ENCODE assay signal across 11 cellular contexts in the genomic region with DNA sequence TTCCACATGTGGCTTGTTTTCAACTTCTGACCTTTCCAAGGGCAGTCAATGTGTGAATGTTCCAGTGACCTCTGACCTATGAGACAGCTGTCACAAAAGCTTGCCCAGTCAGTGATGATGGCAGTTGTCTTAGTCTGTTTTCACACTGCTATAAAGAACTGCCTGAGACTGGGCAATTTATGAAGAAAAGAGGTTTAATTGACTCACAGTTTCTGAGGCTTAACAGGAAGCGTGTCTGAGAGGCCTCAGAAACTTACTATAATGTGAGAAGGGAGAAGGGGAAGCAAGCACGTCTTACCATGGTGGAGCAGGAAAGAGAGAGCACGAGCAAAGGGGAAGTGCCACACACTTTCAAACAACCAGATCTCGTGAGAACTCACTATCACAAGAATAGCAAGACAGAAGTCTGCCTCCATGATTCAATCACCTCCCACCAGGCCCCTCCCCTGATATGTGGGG.
A peak's percentile ranks its signal among the peaks of the same experiment; 100 is the strongest.
DNase-seq lines count a peak whose midpoint lies in the region; ATAC-seq, FAIRE-seq and TF ChIP-seq lines count a peak whose summit lies in the region.
"Had no signal": no experiment of that assay in that cellular context is flagged by ENCODE, and none has a peak within 500 bp of the region (broad histone marks: within the 10 kb centered on the region; RNA-seq: fewer than 3 reads in every experiment).

No MANE protein-coding gene starts in this region.

- no peak for FAIRE-seq in HepG2 (lab: Jason Lieb, UNC)
- FAIRE-seq: H1 had no signal

- in situ Hi-C loops in HepG2 (cut with HindIII; ENCODE audit: extremely low pct_ligation_motif_present, low pct_unique_long_range_greater_than_20kb) = no loop called here
- in situ Hi-C loops in gastrocnemius medialis (cut with MboI; ENCODE audit: low sequenced_read_pairs in 4 of 4) = loop anchor here in 1 of 4 donors (25.0 kb wide), 1 partner anchor 191 kb away; no protein-coding TSS in a partner anchor

- no peak for TF ChIP-seq EP300 in HepG2 (IDR thresholded peaks at IDR 0.05; ENCODE audit: low read depth in 2 of 2, low read length in 2 of 2)
- TF ChIP-seq EP300 in HepG2 (CRISPR knock-in tag; IDR thresholded peaks at IDR 0.05; ENCODE audit: borderline replicate concordance) = no peak

- H2AFZ ChIP-seq in HepG2 (ENCODE audit: low read length) = no peak overlapping the region

- no peaks in the 10 kb centered on the region for H3K79me2 ChIP-seq in HepG2 (ENCODE audit: insufficient read depth, low read length)

- ATAC-seq in GM18519 (IDR thresholded peaks at IDR 0.05; ENCODE audit: low FRiP score, unreplicated experiment) (peak; percentile 75), GM21825 (IDR thresholded peaks at IDR 0.05; ENCODE audit: unreplicated experiment) (peak; percentile 79), HepG2 (no peak), gastrocnemius medialis (no peak)

- TF ChIP-seq RAD21 in HepG2 (CRISPR knock-in tag; IDR thresholded peaks at IDR 0.05) = no peak

- TF ChIP-seq POLR2A in HepG2 (IDR thresholded peaks at IDR 0.05; ENCODE audit: insufficient read depth in 1 of 2, low read depth in 2 of 2, low read length in 2 of 2) (no peak), gastrocnemius medialis (IDR thresholded peaks at IDR 0.05) (no peak)

- H3K4me1 ChIP-seq in HepG2 (ENCODE audit: insufficient read depth, low read length) (no peaks in the 10 kb centered on the region), gastrocnemius medialis (no peaks in the 10 kb centered on the region)

- H3K27me3 ChIP-seq in HepG2 (ENCODE audit: control insufficient read depth in 1 of 2, insufficient read depth in 2 of 2, low read length in 2 of 2) (peaks cover 0 to 4% of the 10 kb centered on the region in 2 experiments; a peak in 1 of 5 replicates), gastrocnemius medialis (no peaks in the 10 kb centered on the region)

- no peaks in the 10 kb centered on the region for H3K36me3 ChIP-seq in HepG2 (replicated peaks in 1 of 2; ENCODE audit: control insufficient read depth in 1 of 2, insufficient read depth in 2 of 2, low read length in 2 of 2)
- no peaks in the 10 kb centered on the region for H3K36me3 ChIP-seq in gastrocnemius medialis

- H3K4me3 ChIP-seq in HepG2 (replicated peaks in 1 of 3; ENCODE audit: insufficient read depth in 1 of 3, low read depth in 2 of 3, low read length in 3 of 3) (no peak overlapping the region), gastrocnemius medialis (no peak overlapping the region)
- H3K4me3 ChIP-seq: lung had no signal

- intact Hi-C loops in HepG2 (cut with micrococcal nuclease; ENCODE audit: unreplicated experiment) (no loop called here), gastrocnemius medialis (cut with DNase I; ENCODE audit: low total_unique reads) (no loop called here)

- no peak overlapping the region for H3K9ac ChIP-seq in HepG2 (ENCODE audit: insufficient read depth, low read depth, low read length)

- H3K9me3 ChIP-seq in HepG2 (ENCODE audit: low read length) (no peaks in the 10 kb centered on the region), gastrocnemius medialis (no peaks in the 10 kb centered on the region)

- 24% methylated on average over 4 of the region's 4 CpGs for WGBS in HepG2 (ENCODE audit: low lambda C conversion rate)

- DNase-seq in MV-4-11 (lab: John Stamatoyannopoulos, UW) (peak; percentile 88), HepG2 (ENCODE audit: low spot score) (no peak), 8988T (no peak), SHP77 (lab: John Stamatoyannopoulos, UW) (no peak), NCI-H82 treated with DMSO at 0.1 percent for 48 hours (lab: John Stamatoyannopoulos, UW; ENCODE audit: unreplicated experiment) (no peak), gastrocnemius medialis (no peak)
- DNase-seq: activated CD4-positive, alpha-beta memory T cell treated with anti-CD3 and anti-CD28 coated beads, Interleukin-2, amount 10 ng/mL, durations not matched to agents 7 days and 5 days had no signal

- no TSS peak for BruUV-seq in HepG2 (replicated peaks; lab: Mats Ljungman, UMichigan)

- POLR2A ChIA-PET in HepG2 (lab: Yijun Ruan, JAX) = no interaction called here

- H4K20me1 ChIP-seq in HepG2 (ENCODE audit: insufficient read depth, low read length) = no peaks in the 10 kb centered on the region

- no peak for TF ChIP-seq CTCF in HepG2 (CRISPR knock-in tag; IDR thresholded peaks at IDR 0.05)
- TF ChIP-seq CTCF in gastrocnemius medialis (IDR thresholded peaks at IDR 0.05 in 4 of 5, conservative IDR thresholded peaks at IDR 0.05 in 1 of 5) = no peak

- CTCF ChIA-PET in HepG2 (lab: Yijun Ruan, JAX; ENCODE audit: low intra/inter-chr PET ratio, low total read pairs) = no interaction called here

- no peak overlapping the region for H3K4me2 ChIP-seq in HepG2 (ENCODE audit: low read depth, low read length)

- H3K27ac ChIP-seq in HepG2 (ENCODE audit: extremely low read length, insufficient read depth, low read length) = no peak overlapping the region
- H3K27ac ChIP-seq in gastrocnemius medialis = no peak overlapping the region

TF ChIP-seq in HepG2, 621 proteins besides CTCF, POLR2A, EP300 and RAD21:
- TF ChIP-seq ZNF775 (CRISPR knock-in tag; IDR thresholded peaks at IDR 0.05; ENCODE audit: borderline replicate concordance) (no peak), NR2F6 (IDR thresholded peaks at IDR 0.05) (peak; percentile 49; the same call in 1 of the 2 replicates), NR2F6 (CRISPR knock-in tag; IDR thresholded peaks at IDR 0.05) (no peak)

Comparison
In these comparisons a context has a peak if more than half of its experiments do, and no peak if none do; other contexts are left out.
1. ATAC-seq: peak in GM18519 (single experiment) and GM21825 (single experiment); none in HepG2 (single experiment) and gastrocnemius medialis (0 of 2).